ENCODE assay signal across 22 cellular contexts in the genomic region with DNA sequence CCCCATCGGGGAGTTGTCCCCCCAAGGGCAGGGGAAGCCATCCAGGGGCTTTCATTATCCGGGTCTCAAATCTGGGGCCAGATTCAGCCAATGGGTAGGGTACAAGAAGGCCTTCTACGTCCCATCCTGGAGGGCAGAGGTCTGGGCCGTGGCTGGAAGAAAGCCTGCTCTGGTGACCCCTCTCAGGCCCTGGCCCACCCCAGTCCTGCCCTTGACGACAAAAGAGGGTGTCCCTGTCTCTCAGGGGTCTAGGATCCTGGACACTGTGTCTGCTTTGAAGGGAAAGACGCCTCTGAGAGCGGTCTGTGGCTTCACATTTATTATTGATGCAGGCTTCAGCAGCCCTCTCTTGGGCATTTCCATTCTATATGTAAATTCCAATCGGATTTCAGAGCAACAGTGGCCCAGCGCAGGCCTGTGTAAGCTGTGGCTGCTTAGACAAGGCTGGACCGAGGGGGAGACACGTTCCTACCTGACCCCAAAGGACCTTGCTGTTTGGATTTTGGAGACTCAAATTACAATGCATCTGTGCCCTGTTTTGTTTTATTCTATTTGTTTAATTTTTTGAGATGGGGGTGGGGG.
DNase-seq lines count a peak whose midpoint lies in the region; ATAC-seq and TF ChIP-seq lines count a peak whose summit lies in the region.
"Had no signal": no experiment of that assay in that cellular context is flagged by ENCODE, and none has a peak within 500 bp of the region (broad histone marks: within the 10 kb centered on the region; RNA-seq: fewer than 3 reads in every experiment).

No MANE protein-coding gene starts in this region.

- peaks cover 3% of the 10 kb centered on the region; the same call in 1 of the 2 replicates for H3K9me3 ChIP-seq in OCI-LY1 (ENCODE audit: low read length)
- H3K9me3 ChIP-seq in aorta (ENCODE audit: control insufficient read depth, low read length) = no peaks in the 10 kb centered on the region
- H3K9me3 ChIP-seq: BE2C had no signal

- no peak overlapping the region for H3K4me3 ChIP-seq in OCI-LY1 (ENCODE audit: low read depth, low read length, poor library complexity, severe bottlenecking)
- H3K4me3 ChIP-seq in aorta (ENCODE audit: low read length in 2 of 2) = no peak overlapping the region
- H3K4me3 ChIP-seq: A549; BLaER1 treated with 17β-estradiol and CSF1 and Interleukin-3, amounts not matched to agents 10 nM and 100 nM; GM23338 had no signal

- no peak overlapping the region for H3K4me2 ChIP-seq in OCI-LY1 (ENCODE audit: low read length)
- H3K4me2 ChIP-seq: A549; BLaER1 treated with 17β-estradiol and CSF1 and Interleukin-3, amounts not matched to agents 10 nM and 100 nM; GM23338 had no signal

- no peaks in the 10 kb centered on the region for H3K4me1 ChIP-seq in OCI-LY1 (ENCODE audit: insufficient read depth, low read length, severe bottlenecking)
- no peaks in the 10 kb centered on the region for H3K4me1 ChIP-seq in aorta (ENCODE audit: control insufficient read depth in 1 of 2, insufficient read depth in 2 of 2, low read length in 2 of 2)
- H3K4me1 ChIP-seq: A549; BE2C; BLaER1 treated with 17β-estradiol and CSF1 and Interleukin-3, amounts not matched to agents 10 nM and 100 nM had no signal

- TF ChIP-seq CTCF in OCI-LY1 (IDR thresholded peaks at IDR 0.05; ENCODE audit: low read length) (0 out of 2 replicates have a peak, but pooled peaks have one; percentile 3), glutamatergic neuron (IDR thresholded peaks at IDR 0.05; ENCODE audit: partially characterized antibody, unreplicated experiment) (no peak)

- H2AFZ ChIP-seq in OCI-LY1 (ENCODE audit: low read length) = no peak overlapping the region
- H2AFZ ChIP-seq: GM23338 had no signal

- H3K27me3 Mint-ChIP-seq in glutamatergic neuron (ENCODE audit: unreplicated experiment) = peaks cover 2% of the 10 kb centered on the region
- no peaks in the 10 kb centered on the region for H3K27me3 Mint-ChIP-seq in activated CD4-positive, alpha-beta memory T cell treated with anti-CD3 and anti-CD28 coated beads, Interleukin-2, amount 10 ng/mL, durations not matched to agents 7 days and 5 days
- peaks cover 0 to 4% (median 1%) of the 10 kb centered on the region in 3 donors for H3K27me3 Mint-ChIP-seq in immature natural killer cell (ENCODE audit: low read depth in 3 of 3)

- H3K36me3 ChIP-seq in OCI-LY1 (ENCODE audit: insufficient read depth, low read length) (no peaks in the 10 kb centered on the region; the same call in 1 of the 2 replicates), aorta (ENCODE audit: control insufficient read depth in 1 of 2, insufficient read depth in 2 of 2, low read length in 1 of 2) (no peaks in the 10 kb centered on the region)
- H3K36me3 ChIP-seq: BE2C; BLaER1 treated with 17β-estradiol and CSF1 and Interleukin-3, amounts not matched to agents 10 nM and 100 nM had no signal

- H3K4me3 Mint-ChIP-seq in glutamatergic neuron (ENCODE audit: unreplicated experiment) = no peak overlapping the region
- H3K4me3 Mint-ChIP-seq in activated CD4-positive, alpha-beta memory T cell treated with anti-CD3 and anti-CD28 coated beads, Interleukin-2, amount 10 ng/mL, durations not matched to agents 7 days and 5 days = no peak overlapping the region
- no peak overlapping the region for H3K4me3 Mint-ChIP-seq in immature natural killer cell
- H3K4me3 Mint-ChIP-seq: CD14-positive monocyte; CD4-positive, alpha-beta T cell; CD8-positive, alpha-beta memory T cell; GM23338; H9 had no signal

- H3K27me3 ChIP-seq in OCI-LY1 (ENCODE audit: insufficient read depth, low read length) (no peaks in the 10 kb centered on the region), aorta (ENCODE audit: control insufficient read depth in 1 of 2, insufficient read depth in 2 of 2, low read length in 1 of 2) (no peaks in the 10 kb centered on the region)
- H3K27me3 ChIP-seq: BE2C; BLaER1 treated with 17β-estradiol and CSF1 and Interleukin-3, amounts not matched to agents 10 nM and 100 nM had no signal

- H3K9me3 Mint-ChIP-seq in glutamatergic neuron (ENCODE audit: unreplicated experiment) = peaks cover under 1% of the 10 kb centered on the region
- peaks cover 6% of the 10 kb centered on the region for H3K9me3 Mint-ChIP-seq in activated CD4-positive, alpha-beta memory T cell treated with anti-CD3 and anti-CD28 coated beads, Interleukin-2, amount 10 ng/mL, durations not matched to agents 7 days and 5 days
- H3K9me3 Mint-ChIP-seq in immature natural killer cell = no peaks in the 10 kb centered on the region
- H3K9me3 Mint-ChIP-seq: CD4-positive, alpha-beta T cell had no signal

- WGBS in aorta, 2 donors = 67 to 68% methylated on average over 11 of the region's 11 CpGs

- DNase-seq in glutamatergic neuron (peak; percentile 57), posterior vena cava (ENCODE audit: low spot score) (peak; percentile 52), aorta (peak in 1 of 2 donors; percentile 34), immature natural killer cell (no peak)
- no peak for DNase-seq in activated CD4-positive, alpha-beta memory T cell treated with anti-CD3 and anti-CD28 coated beads, Interleukin-2, amount 10 ng/mL, durations not matched to agents 7 days and 5 days
- DNase-seq: 8988T; ACHN; AML-193; BE2C; CD4-positive, alpha-beta T cell; CD8-positive, alpha-beta memory T cell; DMS53; DMS79 treated with DMSO at 0.1 percent for 48 hours; GF-D8 had no signal

- intact Hi-C loops in posterior vena cava (cut with DNase I) = no loop called here
- intact Hi-C loops in aorta (cut with DNase I) = no loop called here

- no peaks in the 10 kb centered on the region for H4K20me1 ChIP-seq in OCI-LY1 (ENCODE audit: insufficient read depth, low read length)
- H4K20me1 ChIP-seq: BLaER1 treated with 17β-estradiol and CSF1 and Interleukin-3, amounts not matched to agents 10 nM and 100 nM had no signal

- H3K4me1 Mint-ChIP-seq in glutamatergic neuron (ENCODE audit: low read depth, unreplicated experiment) (peaks cover 2% of the 10 kb centered on the region), immature natural killer cell (no peaks in the 10 kb centered on the region)
- no peaks in the 10 kb centered on the region for H3K4me1 Mint-ChIP-seq in activated CD4-positive, alpha-beta memory T cell treated with anti-CD3 and anti-CD28 coated beads, Interleukin-2, amount 10 ng/mL, durations not matched to agents 7 days and 5 days
- H3K4me1 Mint-ChIP-seq: CD14-positive monocyte; CD8-positive, alpha-beta memory T cell had no signal

- H3K79me2 ChIP-seq in OCI-LY1 (ENCODE audit: insufficient read depth, low read length) = no peaks in the 10 kb centered on the region

- ATAC-seq in aorta (ENCODE audit: low FRiP score) = peak; percentile 7
- ATAC-seq in HG03159 (IDR thresholded peaks at IDR 0.05; ENCODE audit: unreplicated experiment) = no peak
- ATAC-seq: A549, HCT116 had no signal

- no peak overlapping the region for H3K27ac Mint-ChIP-seq in glutamatergic neuron (ENCODE audit: unreplicated experiment)
- H3K27ac Mint-ChIP-seq in activated CD4-positive, alpha-beta memory T cell treated with anti-CD3 and anti-CD28 coated beads, Interleukin-2, amount 10 ng/mL, durations not matched to agents 7 days and 5 days = no peak overlapping the region
- H3K27ac Mint-ChIP-seq in immature natural killer cell = no peak overlapping the region
- H3K27ac Mint-ChIP-seq: CD14-positive monocyte; CD4-positive, alpha-beta T cell; CD8-positive, alpha-beta memory T cell; GM23338 had no signal

- POLR2A ChIA-PET in activated CD4-positive, alpha-beta memory T cell treated with anti-CD3 and anti-CD28 coated beads, Interleukin-2, amount 10 ng/mL, durations not matched to agents 7 days and 5 days (lab: Charles Lee) = no interaction called here

- no peaks in the 10 kb centered on the region for H3K9me2 ChIP-seq in OCI-LY1 (ENCODE audit: low read depth, low read length)

- H3K9ac ChIP-seq in OCI-LY1 (ENCODE audit: low read length) = no peak overlapping the region
- H3K9ac ChIP-seq: BLaER1 treated with 17β-estradiol and CSF1 and Interleukin-3, amounts not matched to agents 10 nM and 100 nM had no signal

- H3F3A ChIP-seq in OCI-LY1 (ENCODE audit: insufficient read depth, low read length) = no peaks in the 10 kb centered on the region

- CTCF ChIA-PET in activated CD4-positive, alpha-beta memory T cell treated with anti-CD3 and anti-CD28 coated beads, Interleukin-2, amount 10 ng/mL, durations not matched to agents 7 days and 5 days (lab: Charles Lee) = no interaction called here

- no peak overlapping the region for H3K27ac ChIP-seq in OCI-LY1 (ENCODE audit: low read depth, low read length, poor library complexity, severe bottlenecking)
- no peak overlapping the region for H3K27ac ChIP-seq in aorta (ENCODE audit: low read depth in 1 of 2, low read length in 2 of 2)
- H3K27ac ChIP-seq: A549; BLaER1 treated with 17β-estradiol and CSF1 and Interleukin-3, amounts not matched to agents 10 nM and 100 nM had no signal

- no peaks in the 10 kb centered on the region for H3K36me3 Mint-ChIP-seq in glutamatergic neuron (ENCODE audit: unreplicated experiment)
- no peaks in the 10 kb centered on the region for H3K36me3 Mint-ChIP-seq in activated CD4-positive, alpha-beta memory T cell treated with anti-CD3 and anti-CD28 coated beads, Interleukin-2, amount 10 ng/mL, durations not matched to agents 7 days and 5 days (ENCODE audit: low read depth)
- H3K36me3 Mint-ChIP-seq in immature natural killer cell = no peaks in the 10 kb centered on the region
- H3K36me3 Mint-ChIP-seq: CD14-positive monocyte; CD8-positive, alpha-beta memory T cell had no signal

Comparison
In these comparisons a context has a peak if more than half of its experiments do, and no peak if none do; other contexts are left out.
1. DNase-seq: peak in glutamatergic neuron (single experiment) and posterior vena cava (single experiment); none in activated CD4-positive, alpha-beta memory T cell treated with anti-CD3 and anti-CD28 coated beads, Interleukin-2, amount 10 ng/mL, durations not matched to agents 7 days and 5 days (single experiment) and immature natural killer cell (0 of 3).